ENCODE assay signal across 11 cellular contexts in genomic region chr14:84036863-84037262, GRCh38.
DNase-seq lines count a peak whose midpoint lies in the region.
"Had no signal": no experiment of that assay in that cellular context is flagged by ENCODE, and none has a peak within 500 bp of the region (broad histone marks: within the 10 kb centered on the region; RNA-seq: fewer than 3 reads in every experiment).

No MANE protein-coding gene starts in this region.

- H3K4me3 ChIP-seq in skeletal muscle cell (ENCODE audit: low read depth, low read length), result no peak overlapping the region
- H3K4me3 ChIP-seq: testis had no signal

- peak; percentile 87 for DNase-seq in H4 (ENCODE audit: low spot score)
- peak; percentile 4 for DNase-seq in NCI-H460 (ENCODE audit: extremely low read depth, low read depth)
- DNase-seq in dermis microvascular lymphatic vessel endothelial cell (ENCODE audit: low read depth in 2 of 2), result peak; percentile 57 to 76
- DNase-seq in skeletal muscle cell (ENCODE audit: low read depth), result peak; percentile 37
- no peak for DNase-seq in medulla oblongata (ENCODE audit: extremely low spot score)
- DNase-seq in activated CD4-positive, CD25-positive, alpha-beta regulatory T cell (lab: John Stamatoyannopoulos, UW), result no peak
- no peak for DNase-seq in superior temporal gyrus (ENCODE audit: extremely low spot score)
- DNase-seq: mesendoderm, NCI-H2029 treated with DMSO at 0.1 percent for 48 hours, T-cell, testis had no signal

Comparison
In these comparisons a context has a peak if more than half of its experiments do, and no peak if none do; other contexts are left out.
1. DNase-seq: peak in H4 (single experiment), NCI-H460 (single experiment), dermis microvascular lymphatic vessel endothelial cell (2 of 2) and skeletal muscle cell (single experiment); none in medulla oblongata (single experiment), activated CD4-positive, CD25-positive, alpha-beta regulatory T cell (0 of 4) and superior temporal gyrus (single experiment).